Comparison of ENCODE assay signal across 23 cellular contexts in genomic region chr22:39819429-39819828, GRCh38.
"Had no signal": no experiment of that assay in that cellular context is flagged by ENCODE, and none has a peak within 500 bp of the region (broad histone marks: within the 10 kb centered on the region; RNA-seq: fewer than 3 reads in every experiment).

No MANE protein-coding gene starts in this region.

- ATAC-seq: left colon; left ventricle myocardium superior; naive thymus-derived CD8-positive, alpha-beta T cell; sciatic nerve had no signal

- H3K27me3 ChIP-seq: foreskin keratinocyte, spleen had no signal

- H3K36me3 ChIP-seq: neutrophil, spleen, stomach, thoracic aorta, transverse colon had no signal

- DNase-seq: effector CD4-positive, alpha-beta T cell; endodermal cell; erythroblast; foreskin keratinocyte; kidney; left colon; left ventricle myocardium superior; naive thymus-derived CD8-positive, alpha-beta T cell; posterior cingulate gyrus; spleen; stimulated activated CD4-positive, alpha-beta T cell treated with anti-CD3 and anti-CD28 coated beads, Interleukin-15, amount 100 ng/mL, for 24 hours; stimulated activated CD4-positive, alpha-beta T cell treated with anti-CD3 and anti-CD28 coated beads, Interleukin-2, amount 100 ng/mL, for 24 hours; stimulated activated CD4-positive, alpha-beta T cell treated with anti-CD3 and anti-CD28 coated beads, Interleukin-4, amount 100 ng/mL, for 4 hours; stimulated activated naive CD4-positive, alpha-beta T cell; stomach; substantia nigra; transverse colon had no signal

- H3K4me3 ChIP-seq: coronary artery, lung, spleen, stomach, thoracic aorta, transverse colon had no signal

- FAIRE-seq: endothelial cell of umbilical vein, kidney had no signal

- H3K27ac ChIP-seq: coronary artery, foreskin keratinocyte, neutrophil, spleen, stomach, thoracic aorta, transverse colon had no signal

- H3K4me1 ChIP-seq: stomach, transverse colon had no signal

- H3K9me3 ChIP-seq: neutrophil, spleen, stomach, thoracic aorta, transverse colon had no signal
